In the genomic region with DNA sequence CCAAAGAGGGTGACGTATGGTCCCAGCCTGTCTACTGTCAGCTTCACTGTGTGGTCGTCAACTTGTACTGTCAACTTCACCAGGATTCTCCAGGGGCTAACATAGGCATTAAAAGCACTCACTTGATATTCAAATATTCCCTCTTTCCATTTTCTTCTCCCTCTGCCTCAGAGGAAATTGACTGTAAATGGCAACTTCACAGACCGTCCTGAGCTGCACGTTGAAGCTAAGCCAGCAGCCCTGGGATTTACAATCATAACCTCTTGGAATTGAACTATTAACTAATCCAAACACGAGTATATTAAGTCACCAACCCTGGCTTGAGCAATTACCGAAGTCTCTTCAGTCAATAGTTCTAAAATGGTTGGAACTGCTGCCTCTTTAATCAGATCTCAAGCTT, we compare ENCODE assay signal across 25 cellular contexts.
"Had no signal": no experiment of that assay in that cellular context is flagged by ENCODE, and none has a peak within 500 bp of the region (broad histone marks: within the 10 kb centered on the region; RNA-seq: fewer than 3 reads in every experiment).

No MANE protein-coding gene starts in this region.

- H3K27ac ChIP-seq: pancreas, prostate gland, skin epidermis, testis, thyroid gland, transverse colon, upper lobe of left lung had no signal

- ATAC-seq: left colon; natural killer cell; pancreas; sciatic nerve; stimulated activated naive B cell treated with anti-CD40 and anti-IgM and Interleukin-4, amounts not matched to agents 10 μg/mL and 1 μg/mL and 100 μg/mL, for 72 hours; stimulated activated naive CD8-positive, alpha-beta T cell treated with anti-CD3 and anti-CD28 coated beads, Interleukin-15, Interleukin-2, amounts not matched to agents 100 U/mL and 50 U/mL, for 24 hours had no signal

- H3K4me1 ChIP-seq: pancreas, prostate gland, testis, thyroid gland, transverse colon, upper lobe of left lung had no signal

- H3K36me3 ChIP-seq: pancreas, prostate gland, stomach, thyroid gland, transverse colon, upper lobe of left lung had no signal

- H3K9me3 ChIP-seq: pancreas, prostate gland, testis, thyroid gland, transverse colon had no signal

- DNase-seq: head of caudate nucleus; hippocampal formation; kidney glomerular epithelial cell; left colon; mesendoderm; naive B cell; natural killer cell; nephron progenitor cell; pancreas; posterior cingulate gyrus; stimulated activated CD4-positive, alpha-beta T cell treated with anti-CD3 and anti-CD28 coated beads, Interleukin-12 subunit alpha, Interleukin-12 subunit beta, amount 100 ng/mL, for 4 hours; stimulated activated CD4-positive, alpha-beta T cell treated with anti-CD3 and anti-CD28 coated beads, Interleukin-15, amount 100 ng/mL, for 24 hours; stimulated activated CD4-positive, alpha-beta T cell treated with anti-CD3 and anti-CD28 coated beads, Interleukin-2, amount 100 ng/mL, for 24 hours; stimulated activated CD4-positive, alpha-beta T cell treated with anti-CD3 and anti-CD28 coated beads, Interleukin-4, amount 100 ng/mL, for 1 hour; stimulated activated naive B cell treated with anti-CD40 and anti-IgM and Interleukin-4, amounts not matched to agents 10 μg/mL and 1 μg/mL and 100 μg/mL, for 72 hours; stimulated activated naive CD8-positive, alpha-beta T cell treated with anti-CD3 and anti-CD28 coated beads, Interleukin-15, Interleukin-2, amounts not matched to agents 100 U/mL and 50 U/mL, for 24 hours; stomach; testis; thyroid gland; transverse colon; upper lobe of left lung had no signal

- H3K27me3 ChIP-seq: pancreas, testis, thyroid gland, transverse colon, upper lobe of left lung had no signal

- H3K4me3 ChIP-seq: lung, pancreas, prostate gland, skin epidermis, stomach, testis, thyroid gland, transverse colon, upper lobe of left lung had no signal
